ENCODE assay signal across 21 cellular contexts in genomic region chr14:79467837-79468236, GRCh38.
"Had no signal": no experiment of that assay in that cellular context is flagged by ENCODE, and none has a peak within 500 bp of the region (broad histone marks: within the 10 kb centered on the region; RNA-seq: fewer than 3 reads in every experiment).

No MANE protein-coding gene starts in this region.

- H3K4me3 ChIP-seq: adrenal gland, esophagus squamous epithelium, pancreas, tibial artery, vagina had no signal

- H3K27ac ChIP-seq: adrenal gland, esophagus squamous epithelium, foreskin keratinocyte, pancreas, tibial artery, vagina had no signal

- H3K36me3 Mint-ChIP-seq: activated naive CD4-positive, alpha-beta T cell treated with anti-CD3 and anti-CD28 coated beads, Interleukin-2, amount 50 U/mL, for 24 hours; immature natural killer cell; naive thymus-derived CD4-positive, alpha-beta T cell; stimulated activated memory B cell treated with anti-CD40 and anti-IgM and Interleukin-4, amounts not matched to agents 10 μg/mL and 1 μg/mL and 100 μg/mL, for 72 hours had no signal

- DNase-seq: activated CD4-positive, alpha-beta memory T cell treated with anti-CD3 and anti-CD28 coated beads, Interleukin-2, amount 10 ng/mL, durations not matched to agents 7 days and 5 days; activated CD4-positive, alpha-beta T cell treated with anti-CD3 and anti-CD28 coated beads for 36 hours; activated effector memory CD4-positive, alpha-beta T cell treated with Interleukin-2 at 50 U/mL for 16 hours; activated T-cell treated with anti-CD3 and anti-CD28 coated beads, Interleukin-2, amount 50 U/mL, for 24 hours; adrenal gland; central memory CD4-positive, alpha-beta T cell; cortex of kidney; effector CD4-positive, alpha-beta T cell; esophagus squamous epithelium; foreskin keratinocyte; glutamatergic neuron; immature natural killer cell; left cardiac atrium; mammary epithelial cell; naive thymus-derived CD4-positive, alpha-beta T cell; pancreas; T-helper 17 cell; tibial artery had no signal

- H3K27ac Mint-ChIP-seq: activated CD4-positive, alpha-beta memory T cell treated with anti-CD3 and anti-CD28 coated beads, Interleukin-2, amount 10 ng/mL, durations not matched to agents 7 days and 5 days; activated CD4-positive, alpha-beta T cell treated with anti-CD3 and anti-CD28 coated beads for 36 hours; activated naive CD4-positive, alpha-beta T cell treated with anti-CD3 and anti-CD28 coated beads, Interleukin-2, amount 50 U/mL, for 24 hours; activated T-cell treated with anti-CD3 and anti-CD28 coated beads, Interleukin-2, amount 50 U/mL, for 24 hours; immature natural killer cell; naive thymus-derived CD4-positive, alpha-beta T cell; stimulated activated memory B cell treated with anti-CD40 and anti-IgM and Interleukin-4, amounts not matched to agents 10 μg/mL and 1 μg/mL and 100 μg/mL, for 72 hours; T-helper 17 cell had no signal

- H3K36me3 ChIP-seq: adrenal gland, esophagus squamous epithelium, pancreas, tibial artery, vagina had no signal

- H3K9me3 ChIP-seq: adrenal gland, esophagus squamous epithelium, pancreas, tibial artery, vagina had no signal

- H3K27me3 ChIP-seq: adrenal gland, esophagus squamous epithelium, foreskin keratinocyte, pancreas, tibial artery, vagina had no signal

- H3K27me3 Mint-ChIP-seq: activated CD4-positive, alpha-beta memory T cell treated with anti-CD3 and anti-CD28 coated beads, Interleukin-2, amount 10 ng/mL, durations not matched to agents 7 days and 5 days; activated CD4-positive, alpha-beta T cell treated with anti-CD3 and anti-CD28 coated beads for 36 hours; activated T-cell treated with anti-CD3 and anti-CD28 coated beads, Interleukin-2, amount 50 U/mL, for 24 hours; stimulated activated memory B cell treated with anti-CD40 and anti-IgM and Interleukin-4, amounts not matched to agents 10 μg/mL and 1 μg/mL and 100 μg/mL, for 72 hours; T-helper 17 cell had no signal

- H3K4me1 ChIP-seq: adrenal gland, esophagus squamous epithelium, foreskin keratinocyte, tibial artery, vagina had no signal

- H3K4me1 Mint-ChIP-seq: activated CD4-positive, alpha-beta memory T cell treated with anti-CD3 and anti-CD28 coated beads, Interleukin-2, amount 10 ng/mL, durations not matched to agents 7 days and 5 days; activated CD4-positive, alpha-beta T cell treated with anti-CD3 and anti-CD28 coated beads for 36 hours; activated naive CD4-positive, alpha-beta T cell treated with anti-CD3 and anti-CD28 coated beads, Interleukin-2, amount 50 U/mL, for 24 hours; immature natural killer cell; naive thymus-derived CD4-positive, alpha-beta T cell; stimulated activated memory B cell treated with anti-CD40 and anti-IgM and Interleukin-4, amounts not matched to agents 10 μg/mL and 1 μg/mL and 100 μg/mL, for 72 hours; T-helper 17 cell had no signal

- H3K4me3 Mint-ChIP-seq: activated CD4-positive, alpha-beta memory T cell treated with anti-CD3 and anti-CD28 coated beads, Interleukin-2, amount 10 ng/mL, durations not matched to agents 7 days and 5 days; activated CD4-positive, alpha-beta T cell treated with anti-CD3 and anti-CD28 coated beads for 36 hours; activated naive CD4-positive, alpha-beta T cell treated with anti-CD3 and anti-CD28 coated beads, Interleukin-2, amount 50 U/mL, for 24 hours; activated T-cell treated with anti-CD3 and anti-CD28 coated beads, Interleukin-2, amount 50 U/mL, for 24 hours; immature natural killer cell; naive thymus-derived CD4-positive, alpha-beta T cell; stimulated activated memory B cell treated with anti-CD40 and anti-IgM and Interleukin-4, amounts not matched to agents 10 μg/mL and 1 μg/mL and 100 μg/mL, for 72 hours; T-helper 17 cell had no signal
